ENCODE assay signal across 1 cellular context in the genomic region with DNA sequence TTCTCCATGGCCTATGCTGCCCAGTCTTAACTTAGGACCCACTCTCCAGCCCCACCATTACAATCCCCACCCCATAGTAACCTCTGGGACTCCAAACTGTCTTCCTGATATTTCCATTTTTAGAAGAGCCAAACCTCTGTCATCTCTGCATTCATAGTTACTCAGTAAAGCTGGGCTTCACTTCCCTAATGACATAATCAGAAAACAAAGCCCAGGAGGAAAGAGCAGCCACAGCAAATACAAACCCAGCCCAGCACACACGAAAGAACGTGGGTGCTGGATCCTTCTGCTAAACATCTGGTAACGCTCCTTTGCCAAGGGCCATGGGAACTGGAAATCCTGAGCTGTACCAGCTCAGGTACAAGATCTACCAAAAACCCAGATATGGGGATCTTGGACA.
TF ChIP-seq lines count a peak whose summit lies in the region.

No MANE protein-coding gene starts in this region.

TF ChIP-seq in GM12878, 131 proteins besides CTCF, POLR2A, EP300 and RAD21:
- peak; percentile 53; the same call in 1 of the 2 replicates for TF ChIP-seq ATF7 (IDR thresholded peaks at IDR 0.05; ENCODE audit: low read depth)
- TF ChIP-seq, protein P1, sequence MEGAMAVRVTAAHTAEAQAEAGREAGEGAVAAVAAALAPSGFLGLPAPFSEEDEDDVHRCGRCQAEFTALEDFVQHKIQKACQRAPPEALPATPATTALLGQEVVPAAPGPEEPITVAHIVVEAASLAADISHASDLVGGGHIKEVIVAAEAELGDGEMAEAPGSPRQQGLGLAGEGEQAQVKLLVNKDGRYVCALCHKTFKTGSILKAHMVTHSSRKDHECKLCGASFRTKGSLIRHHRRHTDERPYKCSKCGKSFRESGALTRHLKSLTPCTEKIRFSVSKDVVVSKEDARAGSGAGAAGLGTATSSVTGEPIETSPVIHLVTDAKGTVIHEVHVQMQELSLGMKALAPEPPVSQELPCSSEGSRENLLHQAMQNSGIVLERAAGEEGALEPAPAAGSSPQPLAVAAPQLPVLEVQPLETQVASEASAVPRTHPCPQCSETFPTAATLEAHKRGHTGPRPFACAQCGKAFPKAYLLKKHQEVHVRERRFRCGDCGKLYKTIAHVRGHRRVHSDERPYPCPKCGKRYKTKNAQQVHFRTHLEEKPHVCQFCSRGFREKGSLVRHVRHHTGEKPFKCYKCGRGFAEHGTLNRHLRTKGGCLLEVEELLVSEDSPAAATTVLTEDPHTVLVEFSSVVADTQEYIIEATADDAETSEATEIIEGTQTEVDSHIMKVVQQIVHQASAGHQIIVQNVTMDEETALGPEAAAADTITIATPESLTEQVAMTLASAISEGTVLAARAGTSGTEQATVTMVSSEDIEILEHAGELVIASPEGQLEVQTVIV (IDR thresholded peaks at IDR 0.05; ENCODE audit: borderline replicate concordance, partially characterized antibody) = no peak
